ENCODE assay signal across 9 cellular contexts in genomic region chr20:44810391-44811149, GRCh38. TPM values are rescaled to one million over a fixed set of nuclear protein-coding genes. Genes with fewer than 3 reads are reported as not detected.
DNase-seq lines count a peak whose midpoint lies in the region; ATAC-seq and TF ChIP-seq lines count a peak whose summit lies in the region.
"Had no signal": no experiment of that assay in that cellular context is flagged by ENCODE, and none has a peak within 500 bp of the region (broad histone marks: within the 10 kb centered on the region; RNA-seq: fewer than 3 reads in every experiment).

RIMS4 (minus strand) TSS chr20:44810546; CDS start chr20:44810271, 275 bp downstream.

- CTCF ChIA-PET in CD4-positive, alpha-beta memory T cell (lab: Charles Lee; ENCODE audit: partially characterized antibody) = no interaction called here

- no peaks in the 10 kb centered on the region for H3K9me3 ChIP-seq in CD4-positive, alpha-beta memory T cell (ENCODE audit: control insufficient read depth in 1 of 2, low read length in 2 of 2)

- no peak within 1 kb of the TSS for H3K27ac ChIP-seq in CD4-positive, alpha-beta memory T cell (ENCODE audit: low read depth, low read length)
- H3K27ac ChIP-seq: SK-N-MC had no signal

- TF ChIP-seq EP300 in Ishikawa (IDR thresholded peaks at IDR 0.05; ENCODE audit: borderline replicate concordance) = no peak

- no peak within 1 kb of the TSS for H3K4me3 ChIP-seq in CD4-positive, alpha-beta memory T cell (ENCODE audit: low read length in 2 of 2)
- H3K4me3 ChIP-seq: SK-N-MC had no signal

- peaks cover 35% of the 10 kb centered on the region for H3K27me3 ChIP-seq in CD4-positive, alpha-beta memory T cell (ENCODE audit: insufficient read depth, low read length)

- H3K27ac Mint-ChIP-seq in CD4-positive, alpha-beta memory T cell = no peak within 1 kb of the TSS
- peak within 1 kb of the TSS in 2 of 10 donors; percentile 36 to 58 for H3K27ac Mint-ChIP-seq in naive thymus-derived CD8-positive, alpha-beta T cell

- H3K4me1 ChIP-seq in CD4-positive, alpha-beta memory T cell (ENCODE audit: insufficient read depth, low read length) = no peaks in the 10 kb centered on the region

- peaks cover 0 to 4% of the 10 kb centered on the region in 2 donors for H3K36me3 Mint-ChIP-seq in CD4-positive, alpha-beta memory T cell
- H3K36me3 Mint-ChIP-seq in naive thymus-derived CD8-positive, alpha-beta T cell = peaks cover 0 to 8% (median 6%) of the 10 kb centered on the region in 3 donors

- DNase-seq in CD4-positive, alpha-beta memory T cell = no peak
- DNase-seq in astrocyte of the hippocampus (ENCODE audit: low read depth, low spot score) (peak; percentile 45), NAMALWA (ENCODE audit: low spot score) (no peak)
- DNase-seq in naive thymus-derived CD8-positive, alpha-beta T cell = no peak

- TF ChIP-seq RAD21 in Ishikawa (IDR thresholded peaks at IDR 0.05; ENCODE audit: low read depth) = no peak

- peaks cover 0 to 4% (median 0%) of the 10 kb centered on the region in 8 donors for H3K9me3 Mint-ChIP-seq in CD4-positive, alpha-beta memory T cell
- peaks cover 0 to 2% (median 0%) of the 10 kb centered on the region in 9 donors for H3K9me3 Mint-ChIP-seq in naive thymus-derived CD8-positive, alpha-beta T cell

- peaks cover 0 to 19% (median 8%) of the 10 kb centered on the region in 4 donors for H3K4me1 Mint-ChIP-seq in CD4-positive, alpha-beta memory T cell
- H3K4me1 Mint-ChIP-seq in naive thymus-derived CD8-positive, alpha-beta T cell = peaks cover 10 to 19% (median 14%) of the 10 kb centered on the region in 4 donors

- intact Hi-C loops in CD4-positive, alpha-beta memory T cell (cut with micrococcal nuclease) = no loop called here

- H3K4me3 Mint-ChIP-seq in CD4-positive, alpha-beta memory T cell = peak within 1 kb of the TSS in 7 of 8 donors; percentile 29 to 70 (median 58)
- peak within 1 kb of the TSS; percentile 57 to 80 (median 70) for H3K4me3 Mint-ChIP-seq in naive thymus-derived CD8-positive, alpha-beta T cell

- H3K27me3 Mint-ChIP-seq in CD4-positive, alpha-beta memory T cell = peaks cover 48 to 55% of the 10 kb centered on the region in 2 donors
- peaks cover 41 to 70% (median 56%) of the 10 kb centered on the region in 5 donors for H3K27me3 Mint-ChIP-seq in naive thymus-derived CD8-positive, alpha-beta T cell

- peak; percentile 53 to 60 for ATAC-seq in naive thymus-derived CD8-positive, alpha-beta T cell
- no peak for ATAC-seq in GM21737 (IDR thresholded peaks at IDR 0.05; ENCODE audit: unreplicated experiment)
- ATAC-seq in HG03108 (IDR thresholded peaks at IDR 0.05; ENCODE audit: unreplicated experiment) = no peak
- ATAC-seq in HG03460 (IDR thresholded peaks at IDR 0.05; ENCODE audit: unreplicated experiment) = no peak

- POLR2A ChIA-PET in CD4-positive, alpha-beta memory T cell (lab: Charles Lee; ENCODE audit: partially characterized antibody) = no interaction called here
- POLR2A ChIA-PET in naive thymus-derived CD8-positive, alpha-beta T cell (lab: Charles Lee) = no interaction called here

- no peaks in the 10 kb centered on the region for H3K36me3 ChIP-seq in CD4-positive, alpha-beta memory T cell (ENCODE audit: insufficient read depth, low read length)

TF ChIP-seq in Ishikawa, 13 proteins besides CTCF, POLR2A, EP300 and RAD21:
- TF ChIP-seq TCF12 (IDR thresholded peaks at IDR 0.05; ENCODE audit: low read depth) (no peak), TEAD4 (IDR thresholded peaks at IDR 0.05) (no peak), USF1 (IDR thresholded peaks at IDR 0.05) (no peak), YY1 (IDR thresholded peaks at IDR 0.05; ENCODE audit: low read depth) (no peak), EGR1 (IDR thresholded peaks at IDR 0.05) (no peak), MAX (IDR thresholded peaks at IDR 0.05) (0 out of 2 replicates have a peak, but pooled peaks have one; percentile 6), CEBPB (IDR thresholded peaks at IDR 0.05) (no peak), ZBTB7A (IDR thresholded peaks at IDR 0.05; ENCODE audit: low read depth) (peak; percentile 85), FOXM1 (IDR thresholded peaks at IDR 0.05; ENCODE audit: borderline replicate concordance, low read depth) (no peak), REST (IDR thresholded peaks at IDR 0.05; ENCODE audit: low read depth) (no peak), TAF1 (IDR thresholded peaks at IDR 0.05; ENCODE audit: low read depth) (no peak), NFIC (IDR thresholded peaks at IDR 0.05) (no peak)

RNA-seq across cellular contexts. Expression of gene RIMS4, which starts in this region (rescaled TPM):
- total RNA-seq in CD4-positive, alpha-beta memory T cell = not detected
- not detected for polyA plus RNA-seq in CD4-positive, alpha-beta memory T cell
- total RNA-seq in naive thymus-derived CD8-positive, alpha-beta T cell = not detected
- polyA plus RNA-seq in naive thymus-derived CD8-positive, alpha-beta T cell = not detected

Comparison
In these comparisons a context has a peak if more than half of its experiments do, and no peak if none do; other contexts are left out.
1. Peak in ATAC-seq in naive thymus-derived CD8-positive, alpha-beta T cell; RNA of the gene not detected or under 1 TPM.